Comparison of ENCODE assay signal across 1 cellular context in genomic region chr22:46273432-46274148, GRCh38.
TF ChIP-seq lines count a peak whose summit lies in the region.

No MANE protein-coding gene starts in this region.

TF ChIP-seq in HepG2, 621 proteins besides CTCF, POLR2A, EP300 and RAD21:
- TF ChIP-seq PATZ1 (CRISPR knock-in tag; IDR thresholded peaks at IDR 0.05) (no peak), NR3C1 (CRISPR knock-in tag; IDR thresholded peaks at IDR 0.05) (no peak), NCOA2 (CRISPR knock-in tag; IDR thresholded peaks at IDR 0.05) (no peak), ZBTB33 (CRISPR knock-in tag; IDR thresholded peaks at IDR 0.05) (0 out of 2 replicates have a peak, but pooled peaks have one; percentile 9), HIVEP1 (CRISPR knock-in tag; IDR thresholded peaks at IDR 0.05) (no peak), MTERF4 (CRISPR knock-in tag; IDR thresholded peaks at IDR 0.05) (no peak), RBFOX2 (IDR thresholded peaks at IDR 0.05; ENCODE audit: low read depth, low read length) (peak; percentile 55), SETDB1 (CRISPR knock-in tag; IDR thresholded peaks at IDR 0.05; ENCODE audit: borderline replicate concordance) (no peak)
